In genomic region chr13:24727731-24728601, GRCh38 we compare ENCODE assay signal across 8 cellular contexts. TPM values are rescaled to one million over a fixed set of nuclear protein-coding genes. Genes with fewer than 3 reads are reported as not detected.
DNase-seq lines count a peak whose midpoint lies in the region; ATAC-seq and TF ChIP-seq lines count a peak whose summit lies in the region.

No MANE protein-coding gene starts in this region.

- H3K79me2 ChIP-seq in OCI-LY1 (ENCODE audit: insufficient read depth, low read length), result no peaks in the 10 kb centered on the region

- no peaks in the 10 kb centered on the region for H3K9me2 ChIP-seq in OCI-LY1 (ENCODE audit: low read depth, low read length)

- H3K27me3 Mint-ChIP-seq in nephron progenitor cell (ENCODE audit: low read depth, poor library complexity), result peaks cover 17% of the 10 kb centered on the region

- H4K20me1 ChIP-seq in OCI-LY1 (ENCODE audit: insufficient read depth, low read length), result no peaks in the 10 kb centered on the region

- peaks cover 29% of the 10 kb centered on the region for H3K9me3 Mint-ChIP-seq in nephron progenitor cell

- ATAC-seq in GM21390 (IDR thresholded peaks at IDR 0.05; ENCODE audit: unreplicated experiment), result peak; percentile 69

- TF ChIP-seq CTCF in OCI-LY1 (IDR thresholded peaks at IDR 0.05; ENCODE audit: low read length), result peak; percentile 71
- TF ChIP-seq CTCF in esophagus muscularis mucosa (IDR thresholded peaks at IDR 0.05), result peak; percentile 54 to 69 (median 67)
- peak; percentile 67 for TF ChIP-seq CTCF in nephron progenitor cell (IDR thresholded peaks at IDR 0.05)

- no peak overlapping the region for H3K4me3 Mint-ChIP-seq in nephron progenitor cell

- no peak overlapping the region for H3K9ac ChIP-seq in OCI-LY1 (ENCODE audit: low read length)

- H3K27ac ChIP-seq in OCI-LY1 (ENCODE audit: low read depth, low read length, poor library complexity, severe bottlenecking) (no peak overlapping the region), esophagus muscularis mucosa (replicated peaks in 1 of 4) (no peak overlapping the region)

- no peak overlapping the region for H3K4me3 ChIP-seq in OCI-LY1 (ENCODE audit: low read depth, low read length, poor library complexity, severe bottlenecking)
- no peak overlapping the region for H3K4me3 ChIP-seq in esophagus muscularis mucosa

- 61% methylated on average over 24 of the region's 24 CpGs for WGBS in esophagus muscularis mucosa

- no peak overlapping the region for H3K27ac Mint-ChIP-seq in nephron progenitor cell

- no peak for TF ChIP-seq EP300 in esophagus muscularis mucosa (IDR thresholded peaks at IDR 0.05)

- H2AFZ ChIP-seq in OCI-LY1 (ENCODE audit: low read length), result no peak overlapping the region

- peak; percentile 39 for DNase-seq in DMS 273 treated with DMSO at 0.1 percent for 48 hours (lab: John Stamatoyannopoulos, UW)
- peak; percentile 93 for DNase-seq in HT-29 (ENCODE audit: low spot score)
- peak; percentile 44 for DNase-seq in activated T-cell treated with anti-CD3 and anti-CD28 coated beads for 4 hours
- no peak for DNase-seq in esophagus muscularis mucosa (ENCODE audit: extremely low spot score)
- DNase-seq in nephron progenitor cell, result peak; percentile 57
- DNase-seq in superior temporal gyrus (ENCODE audit: extremely low spot score), result peak; percentile 88

- H3K36me3 Mint-ChIP-seq in nephron progenitor cell (ENCODE audit: low read depth), result no peaks in the 10 kb centered on the region

- no peaks in the 10 kb centered on the region for H3K4me1 Mint-ChIP-seq in nephron progenitor cell

- H3K4me1 ChIP-seq in OCI-LY1 (ENCODE audit: insufficient read depth, low read length, severe bottlenecking) (no peaks in the 10 kb centered on the region), esophagus muscularis mucosa (peaks cover 0 to 3% (median 0%) of the 10 kb centered on the region in 4 donors)

- H3K27me3 ChIP-seq in OCI-LY1 (ENCODE audit: insufficient read depth, low read length) (no peaks in the 10 kb centered on the region), esophagus muscularis mucosa (no peaks in the 10 kb centered on the region)

- H3K9me3 ChIP-seq in OCI-LY1 (ENCODE audit: low read length), result no peaks in the 10 kb centered on the region
- H3K9me3 ChIP-seq in esophagus muscularis mucosa, result no peaks in the 10 kb centered on the region

- H3K36me3 ChIP-seq in OCI-LY1 (ENCODE audit: insufficient read depth, low read length) (no peaks in the 10 kb centered on the region), esophagus muscularis mucosa (no peaks in the 10 kb centered on the region)

- H3K4me2 ChIP-seq in OCI-LY1 (ENCODE audit: low read length), result no peak overlapping the region

- intact Hi-C loops in esophagus muscularis mucosa (cut with DNase I), result no loop called here

- TF ChIP-seq POLR2A in esophagus muscularis mucosa (IDR thresholded peaks at IDR 0.05; ENCODE audit: low read depth), result no peak

- no peaks in the 10 kb centered on the region for H3F3A ChIP-seq in OCI-LY1 (ENCODE audit: insufficient read depth, low read length)

RNA-seq across cellular contexts. Expression of gene RNF17, which starts 36.0 kb away (rescaled TPM):
- total RNA-seq in HT-29 (2014; rRNA removed; shearing (Covaris generic)), result not detected in 2 replicates
- total RNA-seq in esophagus muscularis mucosa, result not detected

RNA-seq across cellular contexts. Expression of gene ATP12A, which starts 47.8 kb away (rescaled TPM):
- not detected in 2 replicates for total RNA-seq in HT-29 (2014; rRNA removed; shearing (Covaris generic))
- not detected for total RNA-seq in esophagus muscularis mucosa
